ENCODE assay signal across 24 cellular contexts in the genomic region with DNA sequence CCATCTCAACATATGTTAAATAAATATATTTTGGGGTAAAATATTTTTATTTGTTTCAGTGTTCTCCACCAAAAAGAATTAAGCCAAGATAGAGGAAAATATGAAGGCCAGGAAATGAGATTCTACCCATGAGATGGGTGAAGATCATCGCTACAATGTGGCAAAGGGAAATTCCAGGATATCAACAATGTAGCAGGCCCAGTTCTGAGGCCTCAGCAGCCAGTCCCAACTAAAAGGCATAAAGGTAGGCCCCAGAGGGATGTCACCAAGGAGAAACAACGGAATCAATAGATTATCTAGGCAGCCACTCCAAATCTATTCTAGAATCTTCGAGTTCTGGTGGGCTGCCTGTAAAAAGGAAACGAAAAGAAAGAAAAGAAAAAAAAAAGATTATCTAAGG. TPM values are rescaled to one million over a fixed set of nuclear protein-coding genes. Genes with fewer than 3 reads are reported as not detected.
DNase-seq lines count a peak whose midpoint lies in the region; ATAC-seq, FAIRE-seq and TF ChIP-seq lines count a peak whose summit lies in the region.
"Had no signal": no experiment of that assay in that cellular context is flagged by ENCODE, and none has a peak within 500 bp of the region (broad histone marks: within the 10 kb centered on the region; RNA-seq: fewer than 3 reads in every experiment).

No MANE protein-coding gene starts in this region.

- H3K36me3 ChIP-seq in HUES64 (ENCODE audit: insufficient read depth, low read length) (no peaks in the 10 kb centered on the region), keratinocyte (ENCODE audit: control insufficient read depth in 2 of 2, extremely low read depth in 1 of 2, insufficient read depth in 2 of 2, low read length in 2 of 2) (no peaks in the 10 kb centered on the region), parathyroid adenoma (ENCODE audit: control insufficient read depth, insufficient read depth, low read length) (no peaks in the 10 kb centered on the region), ovary (no peaks in the 10 kb centered on the region)
- H3K36me3 ChIP-seq: BLaER1, HAP-1 had no signal

- FAIRE-seq in keratinocyte (lab: Jason Lieb, UNC): no peak
- FAIRE-seq: A204.1, GM19239 had no signal

- H3K4me3 Mint-ChIP-seq in type B pancreatic cell: no peak overlapping the region
- H3K4me3 Mint-ChIP-seq: CD4-positive, CD25-positive, alpha-beta regulatory T cell; HFFc6 had no signal

- H3K4me1 Mint-ChIP-seq in type B pancreatic cell (ENCODE audit: unreplicated experiment): peaks cover 16% of the 10 kb centered on the region
- H3K4me1 Mint-ChIP-seq: IgD-negative memory B cell had no signal

- H3K27ac Mint-ChIP-seq in type B pancreatic cell: peak overlapping the region; percentile 61
- H3K27ac Mint-ChIP-seq: CD4-positive, CD25-positive, alpha-beta regulatory T cell; HFFc6; IgD-negative memory B cell had no signal

- H2AFZ ChIP-seq in keratinocyte (ENCODE audit: control insufficient read depth, low read length): peak overlapping the region; percentile 53
- H2AFZ ChIP-seq in parathyroid adenoma: peak overlapping the region; percentile 40

- no peak for TF ChIP-seq POLR2A in ovary (IDR thresholded peaks at IDR 0.05)

- TF ChIP-seq CTCF in keratinocyte (optimal IDR thresholded peaks at IDR 0.05 in 1 of 3, IDR thresholded peaks at IDR 0.05 in 1 of 3, conservative IDR thresholded peaks at IDR 0.05 in 1 of 3; ENCODE audit: extremely low read depth in 1 of 3, insufficient read depth in 2 of 3, low read length in 3 of 3) (no peak), parathyroid adenoma (IDR thresholded peaks at IDR 0.05) (no peak), type B pancreatic cell (conservative IDR thresholded peaks at IDR 0.05) (no peak), ovary (IDR thresholded peaks at IDR 0.05) (no peak), RWPE1 (conservative IDR thresholded peaks at IDR 0.05; ENCODE audit: low read depth) (no peak)

- H3K4me2 ChIP-seq in keratinocyte (ENCODE audit: control insufficient read depth, extremely low read depth, insufficient read depth, low read depth, low read length) (no peak overlapping the region), parathyroid adenoma (ENCODE audit: low read length) (no peak overlapping the region)
- H3K4me2 ChIP-seq: BLaER1 had no signal

- H3K27ac ChIP-seq in HUES64 (ENCODE audit: low read depth, low read length): peak overlapping the region; percentile 7; the same call in 1 of the 2 replicates
- no peak overlapping the region for H3K27ac ChIP-seq in keratinocyte (ENCODE audit: control insufficient read depth, insufficient read depth, low read length)
- no peak overlapping the region for H3K27ac ChIP-seq in parathyroid adenoma
- H3K27ac ChIP-seq in ovary: no peak overlapping the region
- H3K27ac ChIP-seq in RWPE1: no peak overlapping the region
- H3K27ac ChIP-seq: BLaER1 had no signal

- H3K4me3 ChIP-seq in HUES64 (ENCODE audit: low read length) (no peak overlapping the region), keratinocyte (ENCODE audit: control insufficient read depth in 2 of 3, extremely low read depth in 1 of 3, insufficient read depth in 2 of 3, low read depth in 1 of 3, low read length in 3 of 3) (no peak overlapping the region), parathyroid adenoma (ENCODE audit: low read depth, low read length) (no peak overlapping the region), ovary (no peak overlapping the region)
- H3K4me3 ChIP-seq: BLaER1, HAP-1 had no signal

- CTCF ChIA-PET in RWPE1 (lab: Yijun Ruan, JAX): no interaction called here

- intact Hi-C loops in ovary (cut with DNase I): no loop called here

- no peaks in the 10 kb centered on the region for H3K79me2 ChIP-seq in keratinocyte (ENCODE audit: control insufficient read depth, insufficient read depth, low read length)
- H3K79me2 ChIP-seq in parathyroid adenoma: no peaks in the 10 kb centered on the region

- H3K9ac ChIP-seq in HUES64 (ENCODE audit: low read depth, low read length) (no peak overlapping the region), keratinocyte (ENCODE audit: control insufficient read depth, extremely low read depth, insufficient read depth, low read length) (no peak overlapping the region), parathyroid adenoma (no peak overlapping the region)
- H3K9ac ChIP-seq: BLaER1 had no signal

- H3K9me3 Mint-ChIP-seq in type B pancreatic cell: peaks cover 8% of the 10 kb centered on the region

- H3K4me1 ChIP-seq in HUES64 (ENCODE audit: insufficient read depth, low read length) (peaks cover 17% of the 10 kb centered on the region), keratinocyte (ENCODE audit: control insufficient read depth, extremely low read depth, insufficient read depth, low read length) (peaks cover under 1% of the 10 kb centered on the region), parathyroid adenoma (peaks cover 4% of the 10 kb centered on the region), ovary (ENCODE audit: insufficient read depth) (no peaks in the 10 kb centered on the region)
- H3K4me1 ChIP-seq: BLaER1 had no signal

- dilution Hi-C loops in keratinocyte (cut with MboI; ENCODE audit: extremely low pct_ligation_motif_present, low sequenced_read_pairs): no loop called here

- H3K9me1 ChIP-seq in keratinocyte (ENCODE audit: control insufficient read depth, extremely low read depth, insufficient read depth, low read length): no peaks in the 10 kb centered on the region

- DNase-seq in keratinocyte (ENCODE audit: low read depth, low spot score) (no peak), type B pancreatic cell (ENCODE audit: extremely low spot score, unreplicated experiment) (no peak), ovary (no peak), RWPE1 (ENCODE audit: low spot score) (no peak)
- DNase-seq: CD4-positive, CD25-positive, alpha-beta regulatory T cell; DMS153; DND-41; HFFc6; NCI-H1092; NCI-H1417 treated with DMSO at 0.1 percent for 48 hours; NCI-H1694 treated with DMSO at 0.1 percent for 48 hours; NCI-H2081; NCI-H2227 treated with DMSO at 0.1 percent for 48 hours; NCI-H526 treated with DMSO at 0.1 percent for 48 hours; SHP77 treated with DMSO at 0.1 percent for 48 hours had no signal

- no peaks in the 10 kb centered on the region for H3K27me3 Mint-ChIP-seq in type B pancreatic cell
- H3K27me3 Mint-ChIP-seq: CD4-positive, CD25-positive, alpha-beta regulatory T cell; IgD-negative memory B cell had no signal

- peaks cover 7% of the 10 kb centered on the region for H3K36me3 Mint-ChIP-seq in type B pancreatic cell

- no peaks in the 10 kb centered on the region for H4K20me1 ChIP-seq in keratinocyte (ENCODE audit: control insufficient read depth, extremely low read depth, insufficient read depth, low read length)
- H4K20me1 ChIP-seq: BLaER1 had no signal

- no peak for TF ChIP-seq EP300 in ovary (IDR thresholded peaks at IDR 0.05)

- no peaks in the 10 kb centered on the region for H3K27me3 ChIP-seq in HUES64 (ENCODE audit: insufficient read depth, low read length)
- no peaks in the 10 kb centered on the region for H3K27me3 ChIP-seq in keratinocyte (ENCODE audit: control insufficient read depth, extremely low read depth, insufficient read depth, low read length)
- H3K27me3 ChIP-seq in parathyroid adenoma (ENCODE audit: control insufficient read depth, insufficient read depth, low read length): no peaks in the 10 kb centered on the region
- H3K27me3 ChIP-seq in ovary: no peaks in the 10 kb centered on the region
- H3K27me3 ChIP-seq: BLaER1 had no signal

- 82% methylated on average over 3 of the region's 4 CpGs for WGBS in HUES64
- WGBS in ovary, 3 donors: 75 to 83% (median 80%) methylated on average over 4 of the region's 4 CpGs

- H3K9me3 ChIP-seq in HUES64 (ENCODE audit: insufficient read depth, low read depth, low read length): peaks cover 5% of the 10 kb centered on the region; the same call in 1 of the 2 replicates
- H3K9me3 ChIP-seq in keratinocyte (ENCODE audit: control insufficient read depth, low read depth, low read length): no peaks in the 10 kb centered on the region
- H3K9me3 ChIP-seq in parathyroid adenoma (ENCODE audit: control insufficient read depth, low read length): no peaks in the 10 kb centered on the region
- no peaks in the 10 kb centered on the region for H3K9me3 ChIP-seq in ovary

- no peak for ATAC-seq in GM19351 (IDR thresholded peaks at IDR 0.05; ENCODE audit: unreplicated experiment)

- POLR2A ChIA-PET in RWPE1 (lab: Yijun Ruan, JAX; ENCODE audit: low non-redundant PET): no interaction called here

RNA-seq across cellular contexts. Expression of gene MMP19, which starts 33.0 kb away (rescaled TPM):
- 2.4 TPM for polyA plus RNA-seq in HUES64 (2013, experiment 1 of 2)
- 2.7 TPM for polyA plus RNA-seq in HUES64 (2013, experiment 2 of 2)
- polyA plus RNA-seq in keratinocyte (2.2 to 4.1 TPM (median 2.7 TPM) in 3 replicates), ovary (10 to 100 TPM; 11.3 to 23.3 TPM)
- polyA plus RNA-seq in keratinocyte (2011; ENCODE audit: low read depth): 0.35 TPM
- 1.1 and 1.6 TPM in 2 replicates for polyA plus RNA-seq in keratinocyte (2011; cell fraction: cytosol; rRNA removed)
- 5.9 and 6.9 TPM in 2 replicates for polyA plus RNA-seq in keratinocyte (2011; cell fraction: nucleus; rRNA removed)
- 0.49 and 3.8 TPM in 2 replicates for polyA plus RNA-seq in keratinocyte (2012; ENCODE audit: low replicate concordance)
- 1.1 to 4.0 TPM (median 1.2 TPM) in 3 replicates for polyA minus RNA-seq in keratinocyte
- polyA minus RNA-seq in keratinocyte (2011; cell fraction: cytosol; rRNA and poly(A)+ RNA removed): not detected
- polyA minus RNA-seq in keratinocyte (2011; cell fraction: nucleus; rRNA and poly(A)+ RNA removed): 2.1 and 3.0 TPM in 2 replicates
- total RNA-seq in type B pancreatic cell (ENCODE audit: low replicate concordance) (0.38 and 0.48 TPM in 2 replicates), ovary (10 to 100 TPM in 6 of 7 donors, 1 to 10 TPM in 1; 3.6 to 42.7 (median 23.3) TPM)
- total RNA-seq: CD4-positive, CD25-positive, alpha-beta regulatory T cell; NCI-H460 had no signal
- polyA plus RNA-seq: CD4-positive, CD25-positive, alpha-beta regulatory T cell; IgD-negative memory B cell had no signal

RNA-seq across cellular contexts. Expression of gene DNAJC14, which starts 46.3 kb away (rescaled TPM):
- 20.3 TPM for polyA plus RNA-seq in HUES64 (2013, experiment 1 of 2)
- 23.0 TPM for polyA plus RNA-seq in HUES64 (2013, experiment 2 of 2)
- polyA plus RNA-seq in keratinocyte (6.1 to 8.5 TPM (median 7.7 TPM) in 3 replicates), ovary (10 to 100 TPM; 19.3 to 26.8 TPM)
- 5.6 TPM for polyA plus RNA-seq in keratinocyte (2011; ENCODE audit: low read depth)
- polyA plus RNA-seq in keratinocyte (2011; cell fraction: cytosol; rRNA removed): 7.6 and 9.4 TPM in 2 replicates
- polyA plus RNA-seq in keratinocyte (2011; cell fraction: nucleus; rRNA removed): 14.4 and 17.6 TPM in 2 replicates
- polyA plus RNA-seq in keratinocyte (2012; ENCODE audit: low replicate concordance): 9.4 and 17.2 TPM in 2 replicates
- 3.1 to 18.7 TPM (median 4.1 TPM) in 3 replicates for polyA minus RNA-seq in keratinocyte
- 5.0 TPM for polyA minus RNA-seq in keratinocyte (2011; cell fraction: cytosol; rRNA and poly(A)+ RNA removed)
- 3.7 and 10.3 TPM in 2 replicates for polyA minus RNA-seq in keratinocyte (2011; cell fraction: nucleus; rRNA and poly(A)+ RNA removed)
- total RNA-seq in type B pancreatic cell (ENCODE audit: low replicate concordance) (30.0 and 34.6 TPM in 2 replicates), ovary (10 to 100 TPM; 15.7 to 32.8 (median 23.0) TPM)

RNA-seq across cellular contexts. Expression of gene PYM1, which starts 52.0 kb away (rescaled TPM):
- 48.7 TPM for polyA plus RNA-seq in HUES64 (2013, experiment 1 of 2)
- 57.9 TPM for polyA plus RNA-seq in HUES64 (2013, experiment 2 of 2)
- polyA plus RNA-seq in keratinocyte (43.6 to 63.4 TPM (median 61.6 TPM) in 3 replicates), ovary (10 to 100 TPM; 22.5 to 25.2 TPM)
- polyA plus RNA-seq in keratinocyte (2011; ENCODE audit: low read depth): 30.7 TPM
- polyA plus RNA-seq in keratinocyte (2011; cell fraction: cytosol; rRNA removed): 53.4 and 60.0 TPM in 2 replicates
- 30.7 and 33.5 TPM in 2 replicates for polyA plus RNA-seq in keratinocyte (2011; cell fraction: nucleus; rRNA removed)
- polyA plus RNA-seq in keratinocyte (2012; ENCODE audit: low replicate concordance): 27.5 and 45.0 TPM in 2 replicates
- polyA minus RNA-seq in keratinocyte: 17.1 to 27.9 TPM (median 19.2 TPM) in 3 replicates
- polyA minus RNA-seq in keratinocyte (2011; cell fraction: cytosol; rRNA and poly(A)+ RNA removed): 29.0 TPM
- polyA minus RNA-seq in keratinocyte (2011; cell fraction: nucleus; rRNA and poly(A)+ RNA removed): 9.0 and 14.3 TPM in 2 replicates
- total RNA-seq in type B pancreatic cell (ENCODE audit: low replicate concordance) (28.0 and 33.7 TPM in 2 replicates), ovary (10 to 100 TPM; 18.9 to 25.7 (median 21.7) TPM)

RNA-seq across cellular contexts. Expression of gene DGKA, which starts 55.3 kb away (rescaled TPM):
- polyA plus RNA-seq in HUES64 (2013, experiment 1 of 2): 7.5 TPM
- polyA plus RNA-seq in HUES64 (2013, experiment 2 of 2): 18.6 TPM
- 161 to 263 TPM (median 174 TPM) in 3 replicates for polyA plus RNA-seq in keratinocyte
- polyA plus RNA-seq in keratinocyte (2011; ENCODE audit: low read depth): 268 TPM
- 161 and 169 TPM in 2 replicates for polyA plus RNA-seq in keratinocyte (2011; cell fraction: cytosol; rRNA removed)
- polyA plus RNA-seq in keratinocyte (2011; cell fraction: nucleus; rRNA removed): 591 and 684 TPM in 2 replicates
- polyA plus RNA-seq in keratinocyte (2012; ENCODE audit: low replicate concordance): 207 and 259 TPM in 2 replicates
- 217 to 364 TPM (median 266 TPM) in 3 replicates for polyA minus RNA-seq in keratinocyte
- 149 TPM for polyA minus RNA-seq in keratinocyte (2011; cell fraction: cytosol; rRNA and poly(A)+ RNA removed)
- 177 and 285 TPM in 2 replicates for polyA minus RNA-seq in keratinocyte (2011; cell fraction: nucleus; rRNA and poly(A)+ RNA removed)
- 28.6 and 46.6 TPM in 2 replicates for total RNA-seq in type B pancreatic cell (ENCODE audit: low replicate concordance)
- 10 to 100 TPM; 13.3 to 50.1 (median 26.0) TPM for total RNA-seq in ovary
- polyA plus RNA-seq in ovary: 10 to 100 TPM; 15.7 to 40.4 TPM

RNA-seq across cellular contexts. Expression of gene ORMDL2, which starts 57.9 kb away (rescaled TPM):
- polyA plus RNA-seq in HUES64 (2013, experiment 1 of 2): 31.4 TPM
- 30.3 TPM for polyA plus RNA-seq in HUES64 (2013, experiment 2 of 2)
- 108 to 129 TPM (median 114 TPM) in 3 replicates for polyA plus RNA-seq in keratinocyte
- polyA plus RNA-seq in keratinocyte (2011; ENCODE audit: low read depth): 63.5 TPM
- 100 and 171 TPM in 2 replicates for polyA plus RNA-seq in keratinocyte (2011; cell fraction: cytosol; rRNA removed)
- polyA plus RNA-seq in keratinocyte (2011; cell fraction: nucleus; rRNA removed): 105 and 110 TPM in 2 replicates
- polyA plus RNA-seq in keratinocyte (2012; ENCODE audit: low replicate concordance): 132 and 146 TPM in 2 replicates
- 124 to 182 TPM (median 134 TPM) in 3 replicates for polyA minus RNA-seq in keratinocyte
- 51.4 TPM for polyA minus RNA-seq in keratinocyte (2011; cell fraction: cytosol; rRNA and poly(A)+ RNA removed)
- polyA minus RNA-seq in keratinocyte (2011; cell fraction: nucleus; rRNA and poly(A)+ RNA removed): 22.3 and 42.8 TPM in 2 replicates
- total RNA-seq in type B pancreatic cell (ENCODE audit: low replicate concordance): 50.9 and 76.1 TPM in 2 replicates
- 10 to 100 TPM in 6 of 7 donors, 1 to 10 TPM in 1; 8.6 to 38.9 (median 20.8) TPM for total RNA-seq in ovary
- 10 to 100 TPM; 15.7 to 35.5 TPM for polyA plus RNA-seq in ovary
